8 cellular contexts compared by ENCODE assay signal in genomic region chr1:32014937-32015363, GRCh38. TPM values are rescaled to one million over a fixed set of nuclear protein-coding genes. Genes with fewer than 3 reads are reported as not detected.
A peak's percentile ranks its signal among the peaks of the same experiment; 100 is the strongest.
DNase-seq lines count a peak whose midpoint lies in the region; ATAC-seq and TF ChIP-seq lines count a peak whose summit lies in the region.

No MANE protein-coding gene starts in this region.

- H3K4me1 ChIP-seq in esophagus (ENCODE audit: control insufficient read depth in 2 of 2, insufficient read depth in 2 of 2, low read length in 1 of 2), result peaks cover under 1 to 6% of the 10 kb centered on the region in 2 donors

- DNase-seq in GM13977 (ENCODE audit: low spot score), result peak; percentile 36
- peak; percentile 30 for DNase-seq in RKO (ENCODE audit: low spot score)
- peak; percentile 40 for DNase-seq in pons (ENCODE audit: low spot score)
- DNase-seq in NCI-H82 (lab: John Stamatoyannopoulos, UW), result no peak
- DNase-seq in T1000 (lab: John Stamatoyannopoulos, UW), result no peak

- H3K27me3 ChIP-seq in esophagus (ENCODE audit: control insufficient read depth in 1 of 2, insufficient read depth in 2 of 2, low read length in 2 of 2), result no peaks in the 10 kb centered on the region

- H3K36me3 ChIP-seq in esophagus (ENCODE audit: control insufficient read depth in 2 of 2, insufficient read depth in 2 of 2, low read length in 1 of 2), result no peaks in the 10 kb centered on the region

- H3K9me3 ChIP-seq in esophagus (ENCODE audit: control insufficient read depth in 2 of 2, insufficient read depth in 1 of 2, low read depth in 1 of 2, low read length in 1 of 2), result no peaks in the 10 kb centered on the region

- WGBS in esophagus, 2 donors, result 1% methylated on average over 14 of the region's 14 CpGs

- in situ Hi-C loops in GM13977 (cut with MboI; ENCODE audit: low pct_unique_long_range_greater_than_20kb, low sequenced_read_pairs, unreplicated experiment), result no loop called here

- TF ChIP-seq CTCF in GM13977 (IDR thresholded peaks at IDR 0.05; ENCODE audit: extremely low read depth, insufficient read depth, missing control alignments), result no peak

- H3K4me3 ChIP-seq in esophagus (ENCODE audit: low read depth in 1 of 2, low read length in 2 of 2), result peak overlapping the region; percentile 85 to 100

- ATAC-seq in GM21723 (IDR thresholded peaks at IDR 0.05; ENCODE audit: unreplicated experiment) (no peak), GM21390 (IDR thresholded peaks at IDR 0.05; ENCODE audit: unreplicated experiment) (no peak)

- peak overlapping the region; percentile 100 for H3K27ac ChIP-seq in esophagus (ENCODE audit: low read depth in 2 of 2, low read length in 1 of 2)

RNA-seq across cellular contexts. Expression of gene KHDRBS1, which starts 1.3 kb away (rescaled TPM):
- 10 to 100 TPM; 55.1 to 63.4 TPM for polyA plus RNA-seq in esophagus

RNA-seq across cellular contexts. Expression of gene TMEM39B, which starts 57.8 kb away (rescaled TPM):
- 1 to 10 TPM; 6.8 to 9.5 TPM for polyA plus RNA-seq in esophagus

Comparison
In these comparisons a context has a peak if more than half of its experiments do, and no peak if none do; other contexts are left out.
1. DNase-seq: peak in GM13977 (single experiment), RKO (single experiment) and pons (single experiment); none in NCI-H82 (single experiment) and T1000 (single experiment).